In genomic region chr4:6134612-6135220, GRCh38 we compare ENCODE assay signal across 8 cellular contexts.
DNase-seq lines count a peak whose midpoint lies in the region; ATAC-seq lines count a peak whose summit lies in the region.

No MANE protein-coding gene starts in this region.

- no peaks in the 10 kb centered on the region for H3K36me3 Mint-ChIP-seq in T-cell

- H3K27me3 Mint-ChIP-seq in T-cell: peaks cover 2 to 3% of the 10 kb centered on the region in 2 donors

- POLR2A ChIA-PET in T-cell (lab: Charles Lee): no interaction called here

- H3K4me3 Mint-ChIP-seq in T-cell: no peak overlapping the region

- ATAC-seq in HG02973 (IDR thresholded peaks at IDR 0.05; ENCODE audit: unreplicated experiment) (peak; percentile 91), T-cell (replicated peaks in 1 of 4) (peak; percentile 73 to 91 (median 82))

- CTCF ChIA-PET in T-cell (lab: Charles Lee): interaction anchor here in 1 of 2 donors (0.8 to 1.6 kb wide), 4 partner anchors 37 to 193 kb away, joined by 4 to 6 read pairs (median 4); no protein-coding TSS in a partner anchor

- H3K4me1 Mint-ChIP-seq in T-cell: peaks cover 0 to 8% (median 8%) of the 10 kb centered on the region in 3 donors

- peak overlapping the region; percentile 23 to 71 for H3K27ac Mint-ChIP-seq in T-cell

- H3K9me3 Mint-ChIP-seq in T-cell: no peaks in the 10 kb centered on the region

- peak in 3 of 4 experiments; percentile 10 to 36 (median 15) for DNase-seq in activated CD4-positive, CD25-positive, alpha-beta regulatory T cell (lab: John Stamatoyannopoulos, UW)
- no peak for DNase-seq in activated CD4-positive, CD25-positive, alpha-beta regulatory T cell treated with anti-CD3 and anti-CD28 coated beads, Interleukin-2, amount 50 U/mL, for 72 hours
- peak in 32 of 34 experiments; percentile 5 to 57 (median 40) for DNase-seq in T-cell
- peak; percentile 3 for DNase-seq in iris pigment epithelial cell (ENCODE audit: low read depth)
- no peak for DNase-seq in HuH-7 (ENCODE audit: low spot score)
- DNase-seq in NCI-H774 (lab: John Stamatoyannopoulos, UW): no peak
- no peak for DNase-seq in cortex of kidney (lab: John Stamatoyannopoulos, UW)

Comparison
In these comparisons a context has a peak if more than half of its experiments do, and no peak if none do; other contexts are left out.
1. DNase-seq: peak in activated CD4-positive, CD25-positive, alpha-beta regulatory T cell (3 of 4), T-cell (32 of 34) and iris pigment epithelial cell (single experiment); none in activated CD4-positive, CD25-positive, alpha-beta regulatory T cell treated with anti-CD3 and anti-CD28 coated beads, Interleukin-2, amount 50 U/mL, for 72 hours (single experiment), HuH-7 (single experiment), NCI-H774 (single experiment) and cortex of kidney (single experiment).